ENCODE assay signal across 8 cellular contexts in genomic region chr13:44155422-44156293, GRCh38.
DNase-seq lines count a peak whose midpoint lies in the region; ATAC-seq and TF ChIP-seq lines count a peak whose summit lies in the region.
"Had no signal": no experiment of that assay in that cellular context is flagged by ENCODE, and none has a peak within 500 bp of the region (broad histone marks: within the 10 kb centered on the region; RNA-seq: fewer than 3 reads in every experiment).

No MANE protein-coding gene starts in this region.

- peaks cover 3% of the 10 kb centered on the region in 2 donors for H3K4me1 ChIP-seq in esophagus (ENCODE audit: control insufficient read depth in 2 of 2, insufficient read depth in 2 of 2, low read length in 1 of 2)
- peaks cover 10% of the 10 kb centered on the region for H3K4me1 ChIP-seq in mucosa of stomach (ENCODE audit: control insufficient read depth, insufficient read depth, low read length)
- peaks cover 4 to 12% (median 8%) of the 10 kb centered on the region in 4 donors for H3K4me1 ChIP-seq in upper lobe of left lung

- peak; percentile 71 to 74 for ATAC-seq in upper lobe of left lung (ENCODE audit: low FRiP score in 2 of 2)
- ATAC-seq in HG03159 (IDR thresholded peaks at IDR 0.05; ENCODE audit: unreplicated experiment): no peak

- peak overlapping the region; percentile 3 to 57 for H3K27ac ChIP-seq in esophagus (ENCODE audit: low read depth in 2 of 2, low read length in 1 of 2)
- peak overlapping the region; percentile 46 to 70 (median 62) for H3K27ac ChIP-seq in upper lobe of left lung

- H3K27me3 ChIP-seq in esophagus (ENCODE audit: control insufficient read depth in 1 of 2, insufficient read depth in 2 of 2, low read length in 2 of 2): no peaks in the 10 kb centered on the region
- peaks cover 4% of the 10 kb centered on the region for H3K27me3 ChIP-seq in mucosa of stomach (ENCODE audit: control insufficient read depth, insufficient read depth, low read length)
- no peaks in the 10 kb centered on the region for H3K27me3 ChIP-seq in upper lobe of left lung

- TF ChIP-seq CTCF in upper lobe of left lung (IDR thresholded peaks at IDR 0.05): no peak

- H3K36me3 ChIP-seq in esophagus (ENCODE audit: control insufficient read depth in 2 of 2, insufficient read depth in 2 of 2, low read length in 1 of 2) (no peaks in the 10 kb centered on the region), mucosa of stomach (ENCODE audit: control insufficient read depth, insufficient read depth, low read length) (no peaks in the 10 kb centered on the region), upper lobe of left lung (no peaks in the 10 kb centered on the region)

- H3K9me3 ChIP-seq in esophagus (ENCODE audit: control insufficient read depth in 2 of 2, insufficient read depth in 1 of 2, low read depth in 1 of 2, low read length in 1 of 2) (no peaks in the 10 kb centered on the region), mucosa of stomach (ENCODE audit: control insufficient read depth, low read length) (no peaks in the 10 kb centered on the region), upper lobe of left lung (no peaks in the 10 kb centered on the region)

- H3K4me3 ChIP-seq in esophagus (ENCODE audit: low read depth in 1 of 2, low read length in 2 of 2): peak overlapping the region in 1 of 2 donors; percentile 28
- no peak overlapping the region for H3K4me3 ChIP-seq in mucosa of stomach (ENCODE audit: low read length)
- H3K4me3 ChIP-seq in upper lobe of left lung: peak overlapping the region in 2 of 4 donors; percentile 31 to 39

- TF ChIP-seq EP300 in upper lobe of left lung (IDR thresholded peaks at IDR 0.05): no peak

- no peak for TF ChIP-seq POLR2A in upper lobe of left lung (IDR thresholded peaks at IDR 0.05)

- peak; percentile 15 for DNase-seq in NCI-H510A (lab: John Stamatoyannopoulos, UW)
- peak in 1 of 2 donors; percentile 70 for DNase-seq in upper lobe of left lung
- no peak for DNase-seq in NCI-H1436 treated with DMSO at 0.1 percent for 48 hours (lab: John Stamatoyannopoulos, UW)
- no peak for DNase-seq in AML-193 (lab: John Stamatoyannopoulos, UW)
- DNase-seq: KBM-7 had no signal

- peak overlapping the region; percentile 36 for H3K9ac ChIP-seq in mucosa of stomach (ENCODE audit: low read length)

- 35 to 43% methylated on average over 14 of the region's 14 CpGs for WGBS in esophagus, 2 donors
- WGBS in upper lobe of left lung, 2 donors: 43 to 47% methylated on average over 14 of the region's 14 CpGs
